ENCODE assay signal across 14 cellular contexts in the genomic region with DNA sequence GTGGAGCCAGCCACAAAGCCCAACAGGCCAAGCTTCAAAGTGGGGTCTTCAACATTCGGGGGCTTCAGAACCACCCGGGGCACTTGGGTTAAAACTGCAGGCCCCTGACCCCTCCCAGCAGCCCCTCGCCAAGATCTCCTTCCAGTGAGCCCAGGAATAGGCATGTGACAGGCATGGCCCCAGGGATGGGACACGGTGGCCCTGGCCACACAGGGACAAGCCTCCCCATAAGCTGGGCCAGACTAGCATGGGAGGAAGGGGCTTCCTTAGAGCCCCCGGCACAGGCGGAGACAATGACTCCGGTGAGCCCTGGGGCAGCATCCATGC.
"Had no signal": no experiment of that assay in that cellular context is flagged by ENCODE, and none has a peak within 500 bp of the region (broad histone marks: within the 10 kb centered on the region; RNA-seq: fewer than 3 reads in every experiment).

No MANE protein-coding gene starts in this region.

- ATAC-seq: activated T-helper 17 cell treated with anti-CD3 and anti-CD28 coated beads, Interleukin-2, amount 50 U/mL, for 72 hours had no signal

- H3K9me3 Mint-ChIP-seq: activated naive CD4-positive, alpha-beta T cell treated with anti-CD3 and anti-CD28 coated beads for 36 hours; activated T-helper 17 cell treated with anti-CD3 and anti-CD28 coated beads, Interleukin-2, amount 50 U/mL, for 72 hours; naive B cell; type B pancreatic cell had no signal

- H3K36me3 Mint-ChIP-seq: type B pancreatic cell had no signal

- H3K4me1 ChIP-seq: parathyroid adenoma had no signal

- H3K4me3 Mint-ChIP-seq: activated naive CD4-positive, alpha-beta T cell treated with anti-CD3 and anti-CD28 coated beads for 36 hours; activated T-helper 17 cell treated with anti-CD3 and anti-CD28 coated beads, Interleukin-2, amount 50 U/mL, for 72 hours; type B pancreatic cell had no signal

- H3K27me3 Mint-ChIP-seq: activated T-helper 17 cell treated with anti-CD3 and anti-CD28 coated beads, Interleukin-2, amount 50 U/mL, for 72 hours; naive B cell; type B pancreatic cell had no signal

- H3K27ac ChIP-seq: coronary artery, parathyroid adenoma, SK-N-MC had no signal

- H3K27ac Mint-ChIP-seq: activated naive CD4-positive, alpha-beta T cell treated with anti-CD3 and anti-CD28 coated beads for 36 hours; activated T-helper 17 cell treated with anti-CD3 and anti-CD28 coated beads, Interleukin-2, amount 50 U/mL, for 72 hours; type B pancreatic cell had no signal

- DNase-seq: activated CD4-positive, alpha-beta T cell treated with anti-CD3 and anti-CD28 coated beads for 1 hour; activated CD4-positive, alpha-beta T cell treated with anti-CD3 and anti-CD28 coated beads, Interleukin-2, amount 50 U/mL, for 48 hours; activated naive CD4-positive, alpha-beta T cell treated with anti-CD3 and anti-CD28 coated beads for 36 hours; effector CD4-positive, alpha-beta T cell; kidney glomerular epithelial cell; naive B cell; retina; stimulated activated CD4-positive, alpha-beta T cell treated with anti-CD3 and anti-CD28 coated beads, Interleukin-15, amount 100 ng/mL, for 24 hours; stimulated activated naive CD4-positive, alpha-beta T cell had no signal

- H3K4me3 ChIP-seq: coronary artery, SK-N-MC had no signal
